ENCODE assay signal across 19 cellular contexts in the genomic region with DNA sequence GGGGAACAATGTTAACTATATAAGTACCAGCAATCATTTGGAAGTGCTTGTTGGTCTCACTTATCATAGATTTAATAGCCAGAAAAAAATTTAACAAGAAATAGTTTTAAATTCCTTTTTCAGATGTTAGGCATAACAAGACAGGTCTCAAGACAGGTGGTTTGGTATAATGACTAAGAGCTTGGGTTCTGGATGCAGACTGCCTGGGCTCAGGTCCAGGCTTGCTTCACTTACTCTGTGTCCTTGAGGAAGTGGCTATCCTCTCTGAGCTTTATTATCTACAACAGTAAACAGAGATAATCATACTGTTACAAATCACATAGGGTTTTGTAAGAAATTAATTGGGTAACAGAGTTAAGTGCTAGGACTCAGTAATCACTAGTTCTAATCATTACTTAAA.
DNase-seq lines count a peak whose midpoint lies in the region; ATAC-seq and TF ChIP-seq lines count a peak whose summit lies in the region.
"Had no signal": no experiment of that assay in that cellular context is flagged by ENCODE, and none has a peak within 500 bp of the region (broad histone marks: within the 10 kb centered on the region; RNA-seq: fewer than 3 reads in every experiment).

No MANE protein-coding gene starts in this region.

- CTCF ChIA-PET in mammary epithelial cell (lab: Charles Lee; ENCODE audit: low non-redundant PET): no interaction called here

- no peaks in the 10 kb centered on the region for H3K79me2 ChIP-seq in mammary epithelial cell (ENCODE audit: insufficient read depth, low read length)

- in situ Hi-C loops in mammary epithelial cell (cut with MboI; ENCODE audit: low sequenced_read_pairs in 2 of 2): no loop called here

- ATAC-seq in RWPE2 (ENCODE audit: low read depth) (peak; percentile 40; the same call in 1 of the 3 replicates), foreskin keratinocyte (peak; percentile 76)
- no peak for ATAC-seq in activated T-helper 17 cell treated with anti-CD3 and anti-CD28 coated beads, Interleukin-2, amount 50 U/mL, for 72 hours (replicated peaks)
- ATAC-seq: GM23338, HCT116, HepG2 had no signal

- H3K9me3 ChIP-seq in RWPE2 (ENCODE audit: severe bottlenecking) (no peaks in the 10 kb centered on the region), mammary epithelial cell (replicated peaks; ENCODE audit: insufficient read depth, low read length) (no peaks in the 10 kb centered on the region)
- H3K9me3 ChIP-seq: BE2C had no signal

- DNase-seq in RWPE2 (ENCODE audit: low spot score) (no peak), mammary epithelial cell (peak; percentile 47), foreskin keratinocyte (peak; percentile 46 to 72), retina (no peak), NOMO-1 treated with dmso at 0.1 percent for 144 hours (lab: John Stamatoyannopoulos, UW; ENCODE audit: unreplicated experiment) (no peak)
- DNase-seq: ACHN; BE2C; C1 segment of cervical spinal cord; CD4-positive, CD25-positive, alpha-beta regulatory T cell; CD8-positive, alpha-beta memory T cell; COR-L47; DMS 273 treated with DMSO at 0.1 percent for 48 hours; DMS53; HFFc6 had no signal

- H4K20me1 ChIP-seq in mammary epithelial cell (ENCODE audit: insufficient read depth, low read length): no peaks in the 10 kb centered on the region

- TF ChIP-seq CTCF in RWPE2 (IDR thresholded peaks at IDR 0.05; ENCODE audit: poor library complexity, severe bottlenecking) (no peak), mammary epithelial cell (conservative IDR thresholded peaks at IDR 0.05 in 1 of 2, IDR thresholded peaks at IDR 0.05 in 1 of 2; ENCODE audit: extremely low read depth in 1 of 2, insufficient read depth in 1 of 2, low read depth in 1 of 2, low read length in 2 of 2) (no peak), foreskin keratinocyte (conservative IDR thresholded peaks at IDR 0.05) (no peak)

- dilution Hi-C loops in mammary epithelial cell (cut with HindIII; ENCODE audit: low sequenced_read_pairs): no loop called here

- peaks cover 10% of the 10 kb centered on the region for H3K9me3 Mint-ChIP-seq in activated T-helper 17 cell treated with anti-CD3 and anti-CD28 coated beads, Interleukin-2, amount 50 U/mL, for 72 hours
- H3K9me3 Mint-ChIP-seq: GM23338, HFFc6 had no signal

- no peak overlapping the region for H3K4me3 Mint-ChIP-seq in activated T-helper 17 cell treated with anti-CD3 and anti-CD28 coated beads, Interleukin-2, amount 50 U/mL, for 72 hours
- H3K4me3 Mint-ChIP-seq: CD4-positive, CD25-positive, alpha-beta regulatory T cell; CD8-positive, alpha-beta memory T cell; GM23338; HFFc6; IgD-negative memory B cell had no signal

- no peaks in the 10 kb centered on the region for H3K36me3 Mint-ChIP-seq in activated T-helper 17 cell treated with anti-CD3 and anti-CD28 coated beads, Interleukin-2, amount 50 U/mL, for 72 hours (ENCODE audit: low read depth)
- H3K36me3 Mint-ChIP-seq: CD4-positive, CD25-positive, alpha-beta regulatory T cell; CD8-positive, alpha-beta memory T cell; IgD-negative memory B cell had no signal

- no peaks in the 10 kb centered on the region for H3K27me3 Mint-ChIP-seq in activated T-helper 17 cell treated with anti-CD3 and anti-CD28 coated beads, Interleukin-2, amount 50 U/mL, for 72 hours
- H3K27me3 Mint-ChIP-seq: CD4-positive, CD25-positive, alpha-beta regulatory T cell; CD8-positive, alpha-beta memory T cell; IgD-negative memory B cell had no signal

- H3K4me1 ChIP-seq in RWPE2 (ENCODE audit: insufficient read depth, poor library complexity, severe bottlenecking) (peaks cover 10% of the 10 kb centered on the region), mammary epithelial cell (ENCODE audit: insufficient read depth, low read length) (peaks cover 5% of the 10 kb centered on the region), foreskin keratinocyte (peaks cover 19% of the 10 kb centered on the region)
- H3K4me1 ChIP-seq: BE2C had no signal

- H3K36me3 ChIP-seq in RWPE2 (ENCODE audit: low read depth): no peaks in the 10 kb centered on the region
- no peaks in the 10 kb centered on the region for H3K36me3 ChIP-seq in mammary epithelial cell (ENCODE audit: insufficient read depth, low read length)
- H3K36me3 ChIP-seq: BE2C had no signal

- no peaks in the 10 kb centered on the region for H3K4me1 Mint-ChIP-seq in activated T-helper 17 cell treated with anti-CD3 and anti-CD28 coated beads, Interleukin-2, amount 50 U/mL, for 72 hours
- H3K4me1 Mint-ChIP-seq: CD4-positive, CD25-positive, alpha-beta regulatory T cell; CD8-positive, alpha-beta memory T cell; GM23338; IgD-negative memory B cell had no signal

- BruUV-seq in mammary epithelial cell (replicated peaks; lab: Mats Ljungman, UMichigan): no TSS peak

- no peak overlapping the region for H3K27ac Mint-ChIP-seq in activated T-helper 17 cell treated with anti-CD3 and anti-CD28 coated beads, Interleukin-2, amount 50 U/mL, for 72 hours
- H3K27ac Mint-ChIP-seq: CD4-positive, CD25-positive, alpha-beta regulatory T cell; CD8-positive, alpha-beta memory T cell; GM23338; HFFc6; IgD-negative memory B cell had no signal

- H2AFZ ChIP-seq in mammary epithelial cell (ENCODE audit: low read depth, low read length): no peak overlapping the region
- H2AFZ ChIP-seq: GM23338 had no signal

- H3K4me2 ChIP-seq in mammary epithelial cell (ENCODE audit: insufficient read depth, low read depth, low read length): no peak overlapping the region
- H3K4me2 ChIP-seq: GM23338 had no signal

- H3K9ac ChIP-seq in mammary epithelial cell (ENCODE audit: insufficient read depth, low read length): no peak overlapping the region

- intact Hi-C loops in mammary epithelial cell (cut with micrococcal nuclease): no loop called here

- H3K27ac ChIP-seq in RWPE2 (ENCODE audit: poor library complexity, severe bottlenecking) (no peak overlapping the region), mammary epithelial cell (ENCODE audit: insufficient read depth, low read depth, low read length) (no peak overlapping the region), foreskin keratinocyte (no peak overlapping the region)

- H3K4me3 ChIP-seq in RWPE2 (ENCODE audit: severe bottlenecking): no peak overlapping the region
- no peak overlapping the region for H3K4me3 ChIP-seq in mammary epithelial cell (replicated peaks in 1 of 3; ENCODE audit: insufficient read depth in 1 of 3, low read depth in 2 of 3, low read length in 3 of 3)
- H3K4me3 ChIP-seq: GM23338 had no signal

- H3K27me3 ChIP-seq in RWPE2 (ENCODE audit: insufficient read depth, poor library complexity, severe bottlenecking) (no peaks in the 10 kb centered on the region), mammary epithelial cell (ENCODE audit: insufficient read depth, low read length) (no peaks in the 10 kb centered on the region), foreskin keratinocyte (no peaks in the 10 kb centered on the region)
- H3K27me3 ChIP-seq: BE2C had no signal

Comparison
In these comparisons a context has a peak if more than half of its experiments do, and no peak if none do; other contexts are left out.
1. DNase-seq: peak in mammary epithelial cell (single experiment) and foreskin keratinocyte (2 of 2); none in RWPE2 (single experiment), retina (single experiment) and NOMO-1 treated with dmso at 0.1 percent for 144 hours (single experiment).